ENCODE assay signal across 8 cellular contexts in the genomic region with DNA sequence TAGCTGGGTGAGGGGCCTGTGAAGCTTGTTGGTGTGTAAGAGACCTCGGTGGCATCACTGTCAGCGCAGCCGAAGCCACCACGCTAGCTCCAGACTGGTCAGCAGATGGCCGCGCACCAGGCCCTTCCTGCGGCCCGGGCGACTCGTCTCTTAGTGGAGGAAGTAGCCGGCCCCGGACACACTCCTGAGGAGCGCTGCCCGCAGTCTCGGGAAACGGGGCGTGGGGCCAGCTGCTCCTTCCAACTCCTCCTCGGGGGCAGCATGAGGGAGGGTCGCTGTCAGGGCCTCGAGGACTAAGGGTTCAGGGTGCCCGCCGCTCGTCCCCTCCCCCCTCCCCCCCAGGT. TPM values are rescaled to one million over a fixed set of nuclear protein-coding genes. Genes with fewer than 3 reads are reported as not detected.
DNase-seq lines count a peak whose midpoint lies in the region; ATAC-seq, FAIRE-seq and TF ChIP-seq lines count a peak whose summit lies in the region.

No MANE protein-coding gene starts in this region.

- H3K27me3 ChIP-seq in PC-3 (ENCODE audit: low read length) (no peaks in the 10 kb centered on the region), HepG2 (ENCODE audit: control insufficient read depth in 1 of 2, insufficient read depth in 2 of 2, low read length in 2 of 2) (peaks cover 0 to 6% of the 10 kb centered on the region in 2 experiments; a peak in 2 of 5 replicates), thoracic aorta (replicated peaks; ENCODE audit: insufficient read depth) (no peaks in the 10 kb centered on the region)

- H3K4me3 ChIP-seq in PC-3 (ENCODE audit: low read length) = peak overlapping the region; percentile 84
- peak overlapping the region; percentile 54 for H3K4me3 ChIP-seq in choroid plexus epithelial cell (ENCODE audit: low read depth, low read length)
- peak overlapping the region; percentile 56 to 74 (median 73); a peak in 5 of 6 replicates for H3K4me3 ChIP-seq in HepG2 (replicated peaks in 1 of 3; ENCODE audit: insufficient read depth in 1 of 3, low read depth in 2 of 3, low read length in 3 of 3)
- H3K4me3 ChIP-seq in thoracic aorta = peak overlapping the region; percentile 98

- H3K4me1 Mint-ChIP-seq in activated T-cell treated with anti-CD3 and anti-CD28 coated beads, Interleukin-2, amount 50 U/mL, for 24 hours (ENCODE audit: low read depth) = peaks cover 12% of the 10 kb centered on the region

- no peaks in the 10 kb centered on the region for H3K9me3 ChIP-seq in PC-3 (ENCODE audit: low read length)
- H3K9me3 ChIP-seq in HepG2 (ENCODE audit: low read length) = no peaks in the 10 kb centered on the region
- no peaks in the 10 kb centered on the region for H3K9me3 ChIP-seq in thoracic aorta

- no peaks in the 10 kb centered on the region for H3K36me3 Mint-ChIP-seq in activated T-cell treated with anti-CD3 and anti-CD28 coated beads, Interleukin-2, amount 50 U/mL, for 24 hours (ENCODE audit: low read depth)

- no peak for TF ChIP-seq POLR2A in HepG2 (IDR thresholded peaks at IDR 0.05; ENCODE audit: insufficient read depth in 1 of 2, low read depth in 2 of 2, low read length in 2 of 2)

- TF ChIP-seq CTCF in PC-3 (conservative IDR thresholded peaks at IDR 0.05; ENCODE audit: low read depth, low read length) = 0 out of 2 replicates have a peak, but pooled peaks have one; percentile 8
- no peak for TF ChIP-seq CTCF in choroid plexus epithelial cell (conservative IDR thresholded peaks at IDR 0.05; ENCODE audit: low read depth, low read length)
- TF ChIP-seq CTCF in HepG2 (CRISPR knock-in tag; IDR thresholded peaks at IDR 0.05) = peak; percentile 17; the same call in 1 of the 2 replicates
- no peak for TF ChIP-seq CTCF in thoracic aorta (IDR thresholded peaks at IDR 0.05)

- intact Hi-C loops in PC-3 (cut with micrococcal nuclease) (loop anchor here (1.0 to 5.0 kb wide), 3 partner anchors 19 to 39 kb away; no protein-coding TSS in a partner anchor), HepG2 (cut with micrococcal nuclease; ENCODE audit: unreplicated experiment) (loop anchor here (1.0 kb wide), 1 partner anchor 38 kb away; no protein-coding TSS in a partner anchor)

- no peaks in the 10 kb centered on the region for H3K27me3 Mint-ChIP-seq in activated T-cell treated with anti-CD3 and anti-CD28 coated beads, Interleukin-2, amount 50 U/mL, for 24 hours

- DNase-seq in activated T-cell treated with anti-CD3 and anti-CD28 coated beads, Interleukin-2, amount 50 U/mL, for 24 hours = no peak
- DNase-seq in activated T-cell treated with anti-CD3 and anti-CD28 coated beads, Interleukin-2, amount 50 U/mL, for 48 hours = no peak
- DNase-seq in PC-3 = peak; percentile 58
- peak; percentile 44 for DNase-seq in choroid plexus epithelial cell (ENCODE audit: low read depth)
- DNase-seq in HepG2 (ENCODE audit: low spot score) = no peak
- no peak for DNase-seq in thoracic aorta (ENCODE audit: low spot score)
- no peak for DNase-seq in GM19238 (ENCODE audit: insufficient read length, low spot score)

- H4K20me1 ChIP-seq in PC-3 (ENCODE audit: low read length) (no peaks in the 10 kb centered on the region), HepG2 (ENCODE audit: insufficient read depth, low read length) (no peaks in the 10 kb centered on the region)

- H3K9ac ChIP-seq in PC-3 (ENCODE audit: low read length) (peak overlapping the region; percentile 88), HepG2 (ENCODE audit: insufficient read depth, low read depth, low read length) (peak overlapping the region; percentile 21)

- H3K27ac ChIP-seq in PC-3 (ENCODE audit: low read length) = peak overlapping the region; percentile 58
- H3K27ac ChIP-seq in HepG2 (ENCODE audit: extremely low read length, insufficient read depth, low read length) = no peak overlapping the region
- peak overlapping the region; percentile 72 to 76 for H3K27ac ChIP-seq in thoracic aorta

- WGBS in HepG2 (ENCODE audit: low lambda C conversion rate) = no CpG with 5 or more reads among the region's 23 CpGs

- no peaks in the 10 kb centered on the region for H3K9me3 Mint-ChIP-seq in activated T-cell treated with anti-CD3 and anti-CD28 coated beads, Interleukin-2, amount 50 U/mL, for 24 hours

- no peak for FAIRE-seq in HepG2 (lab: Jason Lieb, UNC)

- H3K4me3 Mint-ChIP-seq in activated T-cell treated with anti-CD3 and anti-CD28 coated beads, Interleukin-2, amount 50 U/mL, for 24 hours = peak overlapping the region; percentile 83

- H3K4me2 ChIP-seq in PC-3 (ENCODE audit: low read length) = peak overlapping the region; percentile 98
- peak overlapping the region; percentile 89 for H3K4me2 ChIP-seq in HepG2 (ENCODE audit: low read depth, low read length)

- peaks cover 10% of the 10 kb centered on the region for H3K4me1 ChIP-seq in PC-3 (ENCODE audit: insufficient read depth, low read length)
- peaks cover 14% of the 10 kb centered on the region for H3K4me1 ChIP-seq in HepG2 (ENCODE audit: insufficient read depth, low read length)
- H3K4me1 ChIP-seq in thoracic aorta (ENCODE audit: control insufficient read depth in 1 of 2, low read depth in 2 of 2) = peaks cover 0 to 12% of the 10 kb centered on the region in 2 donors

- H3K79me2 ChIP-seq in PC-3 (ENCODE audit: low read length) (no peaks in the 10 kb centered on the region), HepG2 (ENCODE audit: insufficient read depth, low read length) (no peaks in the 10 kb centered on the region)

- H3K9me2 ChIP-seq in PC-3 (replicated peaks; ENCODE audit: low read length) = no peaks in the 10 kb centered on the region

- peak; percentile 21 for ATAC-seq in HG02852 (IDR thresholded peaks at IDR 0.05; ENCODE audit: unreplicated experiment)
- ATAC-seq in PC-3 = peak; percentile 81
- peak; percentile 80 for ATAC-seq in HepG2
- no peak for ATAC-seq in thoracic aorta (ENCODE audit: insufficient number of reproducible peaks, low FRiP score, low read depth)

- POLR2A ChIA-PET in PC-3 (lab: Charles Lee; ENCODE audit: unreplicated experiment) = interaction anchor here (0.5 to 1.1 kb wide), 7 partner anchors 10 to 150 kb away, joined by 3 to 13 read pairs (median 5); a partner anchor contains a TSS
- POLR2A ChIA-PET in HepG2 (lab: Yijun Ruan, JAX) = interaction anchor here (0.5 to 2.6 kb wide), 13 partner anchors 8 to 227 kb away, joined by 3 to 36 read pairs (median 4); a partner anchor contains a TSS

- BruUV-seq in PC-3 (replicated peaks; lab: Mats Ljungman, UMichigan) (TSS peak; percentile 88), HepG2 (replicated peaks; lab: Mats Ljungman, UMichigan) (no TSS peak)

- no peak for TF ChIP-seq RAD21 in HepG2 (CRISPR knock-in tag; IDR thresholded peaks at IDR 0.05)

- H3K36me3 ChIP-seq in PC-3 (ENCODE audit: low read depth, low read length) (no peaks in the 10 kb centered on the region), HepG2 (replicated peaks in 1 of 2; ENCODE audit: control insufficient read depth in 1 of 2, insufficient read depth in 2 of 2, low read length in 2 of 2) (no peaks in the 10 kb centered on the region), thoracic aorta (no peaks in the 10 kb centered on the region)

- TF ChIP-seq EP300 in HepG2 (IDR thresholded peaks at IDR 0.05; ENCODE audit: low read depth in 2 of 2, low read length in 2 of 2) (no peak), HepG2 (CRISPR knock-in tag; IDR thresholded peaks at IDR 0.05; ENCODE audit: borderline replicate concordance) (no peak)

- H3K27ac Mint-ChIP-seq in activated T-cell treated with anti-CD3 and anti-CD28 coated beads, Interleukin-2, amount 50 U/mL, for 24 hours = peak overlapping the region; percentile 88

- in situ Hi-C loops in HepG2 (cut with HindIII; ENCODE audit: extremely low pct_ligation_motif_present, low pct_unique_long_range_greater_than_20kb) = no loop called here

- CTCF ChIA-PET in PC-3 (lab: Charles Lee) = interaction anchor here (0.6 to 2.1 kb wide), 3 partner anchors 10 to 24 kb away, joined by 3 to 20 read pairs (median 5); no protein-coding TSS in a partner anchor
- CTCF ChIA-PET in HepG2 (lab: Yijun Ruan, JAX; ENCODE audit: low intra/inter-chr PET ratio, low total read pairs) = no interaction called here

- peak overlapping the region; percentile 99 for H2AFZ ChIP-seq in PC-3 (ENCODE audit: low read length)
- no peak overlapping the region for H2AFZ ChIP-seq in HepG2 (ENCODE audit: low read length)

- H3F3A ChIP-seq in PC-3 (ENCODE audit: low read length, unreplicated experiment) = no peaks in the 10 kb centered on the region

TF ChIP-seq in HepG2, 621 proteins besides CTCF, POLR2A, EP300 and RAD21 (continues in another document):
- no peak for TF ChIP-seq ATF1 (CRISPR knock-in tag; IDR thresholded peaks at IDR 0.05)
- no peak for TF ChIP-seq ZNF337 (CRISPR knock-in tag; IDR thresholded peaks at IDR 0.05; ENCODE audit: borderline replicate concordance, low read depth)
- no peak for TF ChIP-seq HOXD1 (CRISPR knock-in tag; IDR thresholded peaks at IDR 0.05)

RNA-seq across cellular contexts. Expression of a gene that starts 20.4 kb away (rescaled TPM):
- total RNA-seq in PC-3 (2014; rRNA removed) (196 and 273 TPM in 2 replicates), HepG2 (2016; rRNA removed; fragmentation: Illumina TruSeq; extraction: Trizol) (221 and 312 TPM in 2 replicates), thoracic aorta (100 to 1,000 TPM; 226 to 258 TPM)
- total RNA-seq in HepG2 (2016; cell fraction: cytosol; rRNA removed; fragmentation: Illumina TruSeq; extraction: Trizol; ENCODE audit: low read depth) = 48.7 and 49.7 TPM in 2 replicates
- 221 and 332 TPM in 2 replicates for total RNA-seq in HepG2 (2016; cell fraction: insoluble cytoplasmic fraction; rRNA removed; fragmentation: Illumina TruSeq; extraction: Trizol)
- 115 and 120 TPM in 2 replicates for total RNA-seq in HepG2 (2016; cell fraction: membrane; rRNA removed; fragmentation: Illumina TruSeq; extraction: Trizol)
- 113 and 117 TPM in 2 replicates for total RNA-seq in HepG2 (2016; cell fraction: nucleus; rRNA removed; fragmentation: Illumina TruSeq; extraction: Trizol)
- polyA plus RNA-seq in HepG2 (2011; rRNA removed) = 244 and 320 TPM in 2 replicates
- 305 and 322 TPM in 2 replicates for polyA plus RNA-seq in HepG2 (2011; cell fraction: cytosol; rRNA removed)
- polyA plus RNA-seq in HepG2 (2011; cell fraction: nucleus; rRNA removed) = 46.1 and 49.0 TPM in 2 replicates
- 222 and 335 TPM in 2 replicates for polyA plus RNA-seq in HepG2 (2012)
- 115 and 127 TPM in 2 replicates for polyA plus RNA-seq in HepG2 (2016; cell fraction: cytosol; fragmentation: Illumina TruSeq; extraction: Trizol; ENCODE audit: low read depth)
- 671 and 752 TPM in 2 replicates for polyA plus RNA-seq in HepG2 (2016; cell fraction: insoluble cytoplasmic fraction; fragmentation: Illumina TruSeq; extraction: Trizol; ENCODE audit: low read depth)
- polyA plus RNA-seq in HepG2 (2016; cell fraction: membrane; fragmentation: Illumina TruSeq; extraction: Trizol; ENCODE audit: low read depth) = 212 and 224 TPM in 2 replicates
- polyA plus RNA-seq in HepG2 (2016; cell fraction: nucleus; fragmentation: Illumina TruSeq; extraction: Trizol; ENCODE audit: insufficient read depth, low read depth) = 301 and 310 TPM in 2 replicates
- polyA minus RNA-seq in HepG2 (2011; rRNA and poly(A)+ RNA removed; ENCODE audit: low replicate concordance) = 36.8 and 90.2 TPM in 2 replicates
- 57.0 and 59.4 TPM in 2 replicates for polyA minus RNA-seq in HepG2 (2011; cell fraction: cytosol; rRNA and poly(A)+ RNA removed)
- polyA minus RNA-seq in HepG2 (2011; cell fraction: nucleus; rRNA and poly(A)+ RNA removed) = 29.9 and 35.4 TPM in 2 replicates

Comparison
In these comparisons a context has a peak if more than half of its experiments do, and no peak if none do; other contexts are left out.
1. DNase-seq: peak in PC-3 (single experiment) and choroid plexus epithelial cell (single experiment); none in activated T-cell treated with anti-CD3 and anti-CD28 coated beads, Interleukin-2, amount 50 U/mL, for 24 hours (single experiment), activated T-cell treated with anti-CD3 and anti-CD28 coated beads, Interleukin-2, amount 50 U/mL, for 48 hours (0 of 2), HepG2 (single experiment), thoracic aorta (single experiment) and GM19238 (single experiment).
2. CTCF ChIP-seq: peak in PC-3 (single experiment) and HepG2 (single experiment); none in choroid plexus epithelial cell (single experiment) and thoracic aorta (single experiment).
3. Peak in every context shown above with its lines, with median percentiles within 50 percentile points of each other: H3K4me3 ChIP-seq.